ENCODE assay signal across 8 cellular contexts in the genomic region with DNA sequence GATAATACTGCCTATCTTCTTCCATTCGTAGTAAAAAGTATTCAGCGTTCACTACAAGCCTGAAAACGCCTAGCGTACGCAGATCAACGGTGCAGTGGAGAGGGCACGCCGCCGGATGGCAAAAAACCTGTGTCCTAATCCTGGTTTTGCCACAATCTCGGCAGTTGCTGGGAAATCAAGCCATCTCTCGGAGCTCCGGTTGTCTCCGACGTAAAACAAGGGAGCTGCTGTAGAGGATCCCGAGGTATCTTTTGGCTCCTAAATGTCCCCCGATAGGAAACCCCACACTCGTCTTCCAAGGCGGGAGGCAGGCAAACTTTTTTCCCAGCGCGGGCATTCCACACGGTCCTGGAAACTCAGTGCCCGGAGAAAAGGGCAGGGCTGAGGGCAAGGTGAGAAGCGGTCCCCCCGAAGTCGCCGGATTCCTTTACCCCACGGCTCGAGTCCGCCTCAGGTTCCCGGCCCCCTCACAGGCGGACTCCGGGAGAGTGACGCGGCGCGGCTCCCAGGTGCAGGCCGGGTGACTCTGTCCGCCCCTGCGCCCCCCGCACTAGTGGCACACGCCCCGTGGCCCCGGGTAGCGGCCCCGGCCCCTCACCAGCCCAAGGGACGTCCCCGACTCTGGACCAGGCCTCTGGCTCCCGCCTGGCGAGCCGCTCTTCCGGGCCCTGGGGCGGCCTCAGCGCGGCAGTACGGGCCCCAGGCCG. TPM values are rescaled to one million over a fixed set of nuclear protein-coding genes. Genes with fewer than 3 reads are reported as not detected.
DNase-seq lines count a peak whose midpoint lies in the region; ATAC-seq and TF ChIP-seq lines count a peak whose summit lies in the region.

No MANE protein-coding gene starts in this region.

- POLR2A ChIA-PET in CD8-positive, alpha-beta T cell (lab: Charles Lee) = interaction anchor here (1.2 to 5.6 kb wide), 2 partner anchors 17 to 56 kb away, joined by 12 to 55 read pairs; a partner anchor contains a TSS

- no peaks in the 10 kb centered on the region for H3K27me3 ChIP-seq in CD8-positive, alpha-beta T cell (ENCODE audit: insufficient read depth, low read length)
- no peaks in the 10 kb centered on the region for H3K27me3 ChIP-seq in uterus

- no peaks in the 10 kb centered on the region for H3K27me3 Mint-ChIP-seq in CD8-positive, alpha-beta T cell (ENCODE audit: low read depth)
- H3K27me3 Mint-ChIP-seq in activated T-helper 17 cell treated with anti-CD3 and anti-CD28 coated beads, Interleukin-2, amount 50 U/mL, for 72 hours = no peaks in the 10 kb centered on the region
- H3K27me3 Mint-ChIP-seq in nephron progenitor cell (ENCODE audit: low read depth, poor library complexity) = no peaks in the 10 kb centered on the region

- ATAC-seq in CD8-positive, alpha-beta T cell = peak; percentile 30
- ATAC-seq in GM21737 (IDR thresholded peaks at IDR 0.05; ENCODE audit: unreplicated experiment) (peak; percentile 22), HG03039 (IDR thresholded peaks at IDR 0.05; ENCODE audit: unreplicated experiment) (no peak)
- no peak for ATAC-seq in activated T-helper 17 cell treated with anti-CD3 and anti-CD28 coated beads, Interleukin-2, amount 50 U/mL, for 72 hours (replicated peaks)

- DNase-seq in CD8-positive, alpha-beta T cell = peak in 5 of 7 experiments; percentile 3 to 40 (median 24)
- peak; percentile 21 to 44 for DNase-seq in NOMO-1 (lab: John Stamatoyannopoulos, UW; ENCODE audit: unreplicated experiment in 2 of 2)
- DNase-seq in fibroblast of villous mesenchyme (ENCODE audit: low read depth) = peak; percentile 50
- peak; percentile 50 for DNase-seq in nephron progenitor cell
- peak; percentile 20 to 24 for DNase-seq in uterus

- peaks cover 18% of the 10 kb centered on the region for H3K4me1 ChIP-seq in CD8-positive, alpha-beta T cell (ENCODE audit: insufficient read depth, low read length)
- H3K4me1 ChIP-seq in uterus = no peaks in the 10 kb centered on the region

- peaks cover 8% of the 10 kb centered on the region for H3K36me3 Mint-ChIP-seq in CD8-positive, alpha-beta T cell
- H3K36me3 Mint-ChIP-seq in activated T-helper 17 cell treated with anti-CD3 and anti-CD28 coated beads, Interleukin-2, amount 50 U/mL, for 72 hours (ENCODE audit: low read depth) = no peaks in the 10 kb centered on the region
- H3K36me3 Mint-ChIP-seq in nephron progenitor cell (ENCODE audit: low read depth) = peaks cover 9% of the 10 kb centered on the region

- H3K27ac Mint-ChIP-seq in CD8-positive, alpha-beta T cell = peak overlapping the region; percentile 83
- H3K27ac Mint-ChIP-seq in activated T-helper 17 cell treated with anti-CD3 and anti-CD28 coated beads, Interleukin-2, amount 50 U/mL, for 72 hours = peak overlapping the region; percentile 37
- peak overlapping the region; percentile 11 for H3K27ac Mint-ChIP-seq in nephron progenitor cell

- CTCF ChIA-PET in CD8-positive, alpha-beta T cell (lab: Charles Lee) = interaction anchor here (0.8 to 7.3 kb wide), 11 partner anchors 10 to 97 kb away, joined by 3 to 116 read pairs (median 8); a partner anchor contains a TSS

- TF ChIP-seq CTCF in CD8-positive, alpha-beta T cell (IDR thresholded peaks at IDR 0.05) = peak; percentile 18
- TF ChIP-seq CTCF in fibroblast of villous mesenchyme (IDR thresholded peaks at IDR 0.05; ENCODE audit: insufficient read depth, low read depth, low read length) (no peak), nephron progenitor cell (IDR thresholded peaks at IDR 0.05) (no peak), uterus (IDR thresholded peaks at IDR 0.05) (peak in 1 of 4 experiments; percentile 5)

- H3K27ac ChIP-seq in CD8-positive, alpha-beta T cell (ENCODE audit: low read depth, low read length) = peak overlapping the region; percentile 74
- peak overlapping the region; percentile 91 to 93 for H3K27ac ChIP-seq in uterus

- intact Hi-C loops in CD8-positive, alpha-beta T cell (cut with DNase I, micrococcal nuclease) = loop anchor here (5.0 to 10.0 kb wide), 5 partner anchors 274 to 1158 kb away; a partner anchor contains a TSS
- intact Hi-C loops in uterus (cut with DNase I; ENCODE audit: low total_unique reads) = no loop called here

- no peaks in the 10 kb centered on the region for H3K9me3 ChIP-seq in CD8-positive, alpha-beta T cell (ENCODE audit: low read length)
- no peaks in the 10 kb centered on the region for H3K9me3 ChIP-seq in uterus

- no peaks in the 10 kb centered on the region for H3K36me3 ChIP-seq in CD8-positive, alpha-beta T cell (ENCODE audit: insufficient read depth, low read length)
- H3K36me3 ChIP-seq in uterus = no peaks in the 10 kb centered on the region

- TF ChIP-seq POLR2A in uterus (IDR thresholded peaks at IDR 0.05) = no peak

- peak overlapping the region; percentile 85 for H3K4me3 ChIP-seq in CD8-positive, alpha-beta T cell (ENCODE audit: low read depth, low read length)
- H3K4me3 ChIP-seq in fibroblast of villous mesenchyme (ENCODE audit: low read depth, low read length) = peak overlapping the region; percentile 93
- H3K4me3 ChIP-seq in uterus = peak overlapping the region; percentile 73 to 91

- peak overlapping the region; percentile 93 for H3K4me3 Mint-ChIP-seq in CD8-positive, alpha-beta T cell
- H3K4me3 Mint-ChIP-seq in activated T-helper 17 cell treated with anti-CD3 and anti-CD28 coated beads, Interleukin-2, amount 50 U/mL, for 72 hours = peak overlapping the region; percentile 78
- H3K4me3 Mint-ChIP-seq in nephron progenitor cell = peak overlapping the region; percentile 84

- no peaks in the 10 kb centered on the region for H3K9me3 Mint-ChIP-seq in CD8-positive, alpha-beta T cell
- no peaks in the 10 kb centered on the region for H3K9me3 Mint-ChIP-seq in activated T-helper 17 cell treated with anti-CD3 and anti-CD28 coated beads, Interleukin-2, amount 50 U/mL, for 72 hours
- H3K9me3 Mint-ChIP-seq in nephron progenitor cell = no peaks in the 10 kb centered on the region

- H3K4me1 Mint-ChIP-seq in CD8-positive, alpha-beta T cell (ENCODE audit: low read depth) = peaks cover 43% of the 10 kb centered on the region
- H3K4me1 Mint-ChIP-seq in activated T-helper 17 cell treated with anti-CD3 and anti-CD28 coated beads, Interleukin-2, amount 50 U/mL, for 72 hours = peaks cover 24% of the 10 kb centered on the region
- peaks cover 37% of the 10 kb centered on the region for H3K4me1 Mint-ChIP-seq in nephron progenitor cell

RNA-seq across cellular contexts. Expression of a gene that starts 0.6 kb away (rescaled TPM):
- 10 to 100 TPM; 12.1 to 13.2 TPM for total RNA-seq in CD8-positive, alpha-beta T cell
- 10 to 100 TPM; 13.4 to 33.6 TPM for total RNA-seq in activated T-helper 17 cell treated with anti-CD3 and anti-CD28 coated beads, Interleukin-2, amount 50 U/mL, for 72 hours
- total RNA-seq in fibroblast of villous mesenchyme = 41.6 and 56.6 TPM in 2 replicates
- total RNA-seq in uterus = 10 to 100 TPM; 22.6 to 59.7 (median 43.0) TPM

RNA-seq across cellular contexts. Expression of a gene that starts 19.7 kb away (rescaled TPM):
- under 1 TPM; 0.36 to 0.38 TPM for total RNA-seq in CD8-positive, alpha-beta T cell
- 10 to 100 TPM; 54.2 to 64.1 TPM for total RNA-seq in activated T-helper 17 cell treated with anti-CD3 and anti-CD28 coated beads, Interleukin-2, amount 50 U/mL, for 72 hours
- 11.9 and 20.7 TPM in 2 replicates for total RNA-seq in fibroblast of villous mesenchyme
- total RNA-seq in uterus = 10 to 100 TPM in 1 of 4 donors, 1 to 10 TPM in 1, not detected in 2; 1.0 to 31.0 TPM

Comparison
In these comparisons a context has a peak if more than half of its experiments do, and no peak if none do; other contexts are left out.
1. ATAC-seq: peak in CD8-positive, alpha-beta T cell (single experiment) and GM21737 (single experiment); none in activated T-helper 17 cell treated with anti-CD3 and anti-CD28 coated beads, Interleukin-2, amount 50 U/mL, for 72 hours (single experiment) and HG03039 (single experiment).
2. H3K27ac Mint-ChIP-seq: peak in every context shown above with its lines; median percentile 83 in CD8-positive, alpha-beta T cell; 37 in activated T-helper 17 cell treated with anti-CD3 and anti-CD28 coated beads, Interleukin-2, amount 50 U/mL, for 72 hours; 11 in nephron progenitor cell.
3. Peak in every context shown above with its lines, with median percentiles within 50 percentile points of each other: DNase-seq, H3K4me3 ChIP-seq and H3K4me3 Mint-ChIP-seq.